ENCODE assay signal across 1 cellular context in the genomic region with DNA sequence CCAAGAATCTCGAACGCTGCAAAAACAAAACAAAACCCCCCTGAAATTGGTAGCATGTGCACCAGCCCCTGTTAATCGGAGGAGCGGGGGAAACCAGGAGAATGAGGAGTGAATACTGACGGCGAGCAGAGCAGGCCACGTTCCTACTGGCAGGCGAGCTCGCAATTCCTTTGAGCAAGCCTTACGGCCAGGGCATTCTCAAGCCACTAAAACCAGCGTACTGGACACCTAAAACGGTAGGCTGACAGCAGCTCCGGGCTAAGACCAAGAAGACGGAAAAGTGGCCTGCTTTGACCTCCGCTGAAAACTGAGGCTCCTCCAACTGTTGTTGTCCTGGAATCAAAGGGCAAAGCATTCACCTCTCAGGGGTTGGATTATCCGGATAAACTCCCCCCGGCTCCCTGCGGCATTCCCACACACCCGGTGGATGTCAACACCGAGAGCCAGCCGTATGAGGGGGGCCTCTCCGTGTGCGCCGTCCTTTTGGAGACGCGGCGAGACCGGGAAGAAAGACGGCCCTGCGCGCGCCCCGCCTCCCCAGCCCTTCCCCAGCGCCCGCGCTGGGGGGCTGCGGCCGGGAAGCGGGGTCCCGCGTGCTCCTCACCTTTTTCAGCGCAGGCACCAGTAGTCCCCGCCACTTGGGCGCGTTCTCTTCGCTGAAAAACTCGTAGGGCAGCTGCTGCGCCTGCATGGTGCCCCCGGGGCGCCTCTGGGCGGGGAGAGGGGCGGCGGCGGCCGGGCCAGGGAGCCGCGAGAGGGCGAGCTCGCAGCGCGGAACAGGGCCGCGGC.
TF ChIP-seq lines count a peak whose summit lies in the region.

No MANE protein-coding gene starts in this region.

TF ChIP-seq in HepG2, 621 proteins besides CTCF, POLR2A, EP300 and RAD21 (continued from another document and continues in another):
- TF ChIP-seq NPAS2 (CRISPR knock-in tag; IDR thresholded peaks at IDR 0.05; ENCODE audit: borderline replicate concordance) (no peak), ZBTB20 (CRISPR knock-in tag; IDR thresholded peaks at IDR 0.05; ENCODE audit: borderline replicate concordance, low read depth) (no peak), SCMH1 (CRISPR knock-in tag; IDR thresholded peaks at IDR 0.05; ENCODE audit: borderline replicate concordance) (no peak), YEATS2 (CRISPR knock-in tag; IDR thresholded peaks at IDR 0.05; ENCODE audit: borderline replicate concordance) (no peak), HOXA9 (CRISPR knock-in tag; IDR thresholded peaks at IDR 0.05; ENCODE audit: borderline replicate concordance) (peak; percentile 35; the same call in 1 of the 2 replicates), CAMTA2 (CRISPR knock-in tag; IDR thresholded peaks at IDR 0.05; ENCODE audit: borderline replicate concordance) (no peak), MYNN (CRISPR knock-in tag; IDR thresholded peaks at IDR 0.05; ENCODE audit: low read depth) (no peak), PHF20 (CRISPR knock-in tag; IDR thresholded peaks at IDR 0.05) (no peak), ZNF850 (CRISPR knock-in tag; conservative IDR thresholded peaks at IDR 0.05) (no peak), CC2D1A (CRISPR knock-in tag; IDR thresholded peaks at IDR 0.05) (no peak), ZNF878 (CRISPR knock-in tag; IDR thresholded peaks at IDR 0.05) (peak; percentile 48; the same call in 1 of the 2 replicates), SIX1 (CRISPR knock-in tag; IDR thresholded peaks at IDR 0.05; ENCODE audit: borderline replicate concordance) (no peak), ZFP36L2 (CRISPR knock-in tag; IDR thresholded peaks at IDR 0.05) (no peak), PRMT3 (CRISPR knock-in tag; IDR thresholded peaks at IDR 0.05; ENCODE audit: borderline replicate concordance, low read depth) (no peak; the same call in 1 of the 2 replicates), SIX4 (CRISPR knock-in tag; IDR thresholded peaks at IDR 0.05) (no peak), ZNF605 (CRISPR knock-in tag; IDR thresholded peaks at IDR 0.05) (peak; percentile 74; the same call in 1 of the 2 replicates), TSC22D2 (CRISPR knock-in tag; IDR thresholded peaks at IDR 0.05; ENCODE audit: borderline replicate concordance) (no peak), ZNF614 (CRISPR knock-in tag; IDR thresholded peaks at IDR 0.05; ENCODE audit: borderline replicate concordance) (no peak), ZFP36L1 (CRISPR knock-in tag; IDR thresholded peaks at IDR 0.05) (no peak), SIN3B (IDR thresholded peaks at IDR 0.05; ENCODE audit: low read length) (no peak), SYNCRIP (IDR thresholded peaks at IDR 0.05; ENCODE audit: insufficient read depth, low read depth, low read length) (no peak), ZNF282 (IDR thresholded peaks at IDR 0.05; ENCODE audit: partially characterized antibody) (no peak), ZBTB7A (CRISPR knock-in tag; IDR thresholded peaks at IDR 0.05) (no peak), ZNF350 (CRISPR knock-in tag; IDR thresholded peaks at IDR 0.05; ENCODE audit: borderline replicate concordance, low read depth) (no peak), ZSCAN12 (CRISPR knock-in tag; IDR thresholded peaks at IDR 0.05) (0 out of 2 replicates have a peak, but pooled peaks have one; percentile 16), ZFP82 (CRISPR knock-in tag; IDR thresholded peaks at IDR 0.05; ENCODE audit: borderline replicate concordance) (0 out of 2 replicates have a peak, but pooled peaks have one; percentile 7), ZNF343 (CRISPR knock-in tag; IDR thresholded peaks at IDR 0.05) (peak; percentile 28; the same call in 1 of the 2 replicates), SAP130 (CRISPR knock-in tag; IDR thresholded peaks at IDR 0.05; ENCODE audit: low read depth) (peak; percentile 38; the same call in 1 of the 2 replicates), MED1 (CRISPR knock-in tag; IDR thresholded peaks at IDR 0.05) (no peak), ZNF44 (CRISPR knock-in tag; IDR thresholded peaks at IDR 0.05) (peak; percentile 77; the same call in 1 of the 2 replicates), SAFB2 (CRISPR knock-in tag; IDR thresholded peaks at IDR 0.05; ENCODE audit: borderline replicate concordance, low read depth) (peak; percentile 79; the same call in 1 of the 2 replicates), PAF1 (CRISPR knock-in tag; IDR thresholded peaks at IDR 0.05) (no peak), GPN1 (CRISPR knock-in tag; IDR thresholded peaks at IDR 0.05; ENCODE audit: borderline replicate concordance) (no peak), ARHGAP35 (CRISPR knock-in tag; IDR thresholded peaks at IDR 0.05; ENCODE audit: borderline replicate concordance) (no peak), ZNF772 (CRISPR knock-in tag; IDR thresholded peaks at IDR 0.05) (no peak), ZNF572 (CRISPR knock-in tag; IDR thresholded peaks at IDR 0.05) (peak; percentile 90), FOXO1 (CRISPR knock-in tag; IDR thresholded peaks at IDR 0.05) (peak; percentile 21; the same call in 1 of the 2 replicates), ZSCAN21 (CRISPR knock-in tag; IDR thresholded peaks at IDR 0.05; ENCODE audit: borderline replicate concordance) (0 out of 2 replicates have a peak, but pooled peaks have one; percentile 55), MEIS2 (CRISPR knock-in tag; IDR thresholded peaks at IDR 0.05) (peak; percentile 18; the same call in 1 of the 2 replicates), ZNF792 (CRISPR knock-in tag; IDR thresholded peaks at IDR 0.05) (no peak), ONECUT2 (CRISPR knock-in tag; IDR thresholded peaks at IDR 0.05) (no peak), ZZZ3 (CRISPR knock-in tag; IDR thresholded peaks at IDR 0.05; ENCODE audit: borderline replicate concordance) (0 out of 2 replicates have a peak, but pooled peaks have one; percentile 14), ZNF34 (CRISPR knock-in tag; IDR thresholded peaks at IDR 0.05; ENCODE audit: borderline replicate concordance) (no peak), ZNF251 (CRISPR knock-in tag; IDR thresholded peaks at IDR 0.05) (no peak)
- TF ChIP-seq, protein P1, sequence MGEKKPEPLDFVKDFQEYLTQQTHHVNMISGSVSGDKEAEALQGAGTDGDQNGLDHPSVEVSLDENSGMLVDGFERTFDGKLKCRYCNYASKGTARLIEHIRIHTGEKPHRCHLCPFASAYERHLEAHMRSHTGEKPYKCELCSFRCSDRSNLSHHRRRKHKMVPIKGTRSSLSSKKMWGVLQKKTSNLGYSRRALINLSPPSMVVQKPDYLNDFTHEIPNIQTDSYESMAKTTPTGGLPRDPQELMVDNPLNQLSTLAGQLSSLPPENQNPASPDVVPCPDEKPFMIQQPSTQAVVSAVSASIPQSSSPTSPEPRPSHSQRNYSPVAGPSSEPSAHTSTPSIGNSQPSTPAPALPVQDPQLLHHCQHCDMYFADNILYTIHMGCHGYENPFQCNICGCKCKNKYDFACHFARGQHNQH (CRISPR knock-in tag; IDR thresholded peaks at IDR 0.05), result no peak
- TF ChIP-seq, protein P2, sequence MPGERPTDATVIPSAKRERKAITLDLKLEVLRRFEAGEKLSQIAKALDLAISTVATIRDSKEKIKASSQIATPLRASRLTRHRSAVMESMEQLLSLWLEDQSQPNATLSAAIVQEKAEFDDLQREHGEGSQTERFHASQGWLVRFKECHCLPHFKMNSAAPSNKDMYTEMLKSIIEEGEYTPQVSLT (CRISPR knock-in tag; IDR thresholded peaks at IDR 0.05; ENCODE audit: borderline replicate concordance, low read depth), result no peak
- TF ChIP-seq, protein P3, sequence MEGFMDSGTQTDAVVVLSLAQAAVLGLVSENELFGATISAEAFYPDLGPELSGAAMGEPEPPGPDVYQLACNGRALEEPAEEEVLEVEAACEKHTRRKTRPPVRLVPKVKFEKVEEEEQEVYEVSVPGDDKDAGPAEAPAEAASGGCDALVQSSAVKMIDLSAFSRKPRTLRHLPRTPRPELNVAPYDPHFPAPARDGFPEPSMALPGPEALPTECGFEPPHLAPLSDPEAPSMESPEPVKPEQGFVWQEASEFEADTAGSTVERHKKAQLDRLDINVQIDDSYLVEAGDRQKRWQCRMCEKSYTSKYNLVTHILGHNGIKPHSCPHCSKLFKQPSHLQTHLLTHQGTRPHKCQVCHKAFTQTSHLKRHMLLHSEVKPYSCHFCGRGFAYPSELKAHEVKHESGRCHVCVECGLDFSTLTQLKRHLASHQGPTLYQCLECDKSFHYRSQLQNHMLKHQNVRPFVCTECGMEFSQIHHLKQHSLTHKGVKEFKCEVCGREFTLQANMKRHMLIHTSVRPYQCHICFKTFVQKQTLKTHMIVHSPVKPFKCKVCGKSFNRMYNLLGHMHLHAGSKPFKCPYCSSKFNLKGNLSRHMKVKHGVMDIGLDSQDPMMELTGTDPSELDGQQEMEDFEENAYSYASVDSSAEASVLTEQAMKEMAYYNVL (CRISPR knock-in tag; IDR thresholded peaks at IDR 0.05; ENCODE audit: borderline replicate concordance), result no peak
- TF ChIP-seq, protein P4, sequence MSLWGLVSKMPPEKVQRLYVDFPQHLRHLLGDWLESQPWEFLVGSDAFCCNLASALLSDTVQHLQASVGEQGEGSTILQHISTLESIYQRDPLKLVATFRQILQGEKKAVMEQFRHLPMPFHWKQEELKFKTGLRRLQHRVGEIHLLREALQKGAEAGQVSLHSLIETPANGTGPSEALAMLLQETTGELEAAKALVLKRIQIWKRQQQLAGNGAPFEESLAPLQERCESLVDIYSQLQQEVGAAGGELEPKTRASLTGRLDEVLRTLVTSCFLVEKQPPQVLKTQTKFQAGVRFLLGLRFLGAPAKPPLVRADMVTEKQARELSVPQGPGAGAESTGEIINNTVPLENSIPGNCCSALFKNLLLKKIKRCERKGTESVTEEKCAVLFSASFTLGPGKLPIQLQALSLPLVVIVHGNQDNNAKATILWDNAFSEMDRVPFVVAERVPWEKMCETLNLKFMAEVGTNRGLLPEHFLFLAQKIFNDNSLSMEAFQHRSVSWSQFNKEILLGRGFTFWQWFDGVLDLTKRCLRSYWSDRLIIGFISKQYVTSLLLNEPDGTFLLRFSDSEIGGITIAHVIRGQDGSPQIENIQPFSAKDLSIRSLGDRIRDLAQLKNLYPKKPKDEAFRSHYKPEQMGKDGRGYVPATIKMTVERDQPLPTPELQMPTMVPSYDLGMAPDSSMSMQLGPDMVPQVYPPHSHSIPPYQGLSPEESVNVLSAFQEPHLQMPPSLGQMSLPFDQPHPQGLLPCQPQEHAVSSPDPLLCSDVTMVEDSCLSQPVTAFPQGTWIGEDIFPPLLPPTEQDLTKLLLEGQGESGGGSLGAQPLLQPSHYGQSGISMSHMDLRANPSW (CRISPR knock-in tag; IDR thresholded peaks at IDR 0.05; ENCODE audit: borderline replicate concordance), result no peak
- TF ChIP-seq, protein P5, sequence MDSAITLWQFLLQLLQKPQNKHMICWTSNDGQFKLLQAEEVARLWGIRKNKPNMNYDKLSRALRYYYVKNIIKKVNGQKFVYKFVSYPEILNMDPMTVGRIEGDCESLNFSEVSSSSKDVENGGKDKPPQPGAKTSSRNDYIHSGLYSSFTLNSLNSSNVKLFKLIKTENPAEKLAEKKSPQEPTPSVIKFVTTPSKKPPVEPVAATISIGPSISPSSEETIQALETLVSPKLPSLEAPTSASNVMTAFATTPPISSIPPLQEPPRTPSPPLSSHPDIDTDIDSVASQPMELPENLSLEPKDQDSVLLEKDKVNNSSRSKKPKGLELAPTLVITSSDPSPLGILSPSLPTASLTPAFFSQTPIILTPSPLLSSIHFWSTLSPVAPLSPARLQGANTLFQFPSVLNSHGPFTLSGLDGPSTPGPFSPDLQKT (CRISPR knock-in tag; IDR thresholded peaks at IDR 0.05; ENCODE audit: borderline replicate concordance), result no peak
- TF ChIP-seq, protein P6, sequence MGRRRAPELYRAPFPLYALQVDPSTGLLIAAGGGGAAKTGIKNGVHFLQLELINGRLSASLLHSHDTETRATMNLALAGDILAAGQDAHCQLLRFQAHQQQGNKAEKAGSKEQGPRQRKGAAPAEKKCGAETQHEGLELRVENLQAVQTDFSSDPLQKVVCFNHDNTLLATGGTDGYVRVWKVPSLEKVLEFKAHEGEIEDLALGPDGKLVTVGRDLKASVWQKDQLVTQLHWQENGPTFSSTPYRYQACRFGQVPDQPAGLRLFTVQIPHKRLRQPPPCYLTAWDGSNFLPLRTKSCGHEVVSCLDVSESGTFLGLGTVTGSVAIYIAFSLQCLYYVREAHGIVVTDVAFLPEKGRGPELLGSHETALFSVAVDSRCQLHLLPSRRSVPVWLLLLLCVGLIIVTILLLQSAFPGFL (CRISPR knock-in tag; IDR thresholded peaks at IDR 0.05), result no peak
- TF ChIP-seq, protein P7, sequence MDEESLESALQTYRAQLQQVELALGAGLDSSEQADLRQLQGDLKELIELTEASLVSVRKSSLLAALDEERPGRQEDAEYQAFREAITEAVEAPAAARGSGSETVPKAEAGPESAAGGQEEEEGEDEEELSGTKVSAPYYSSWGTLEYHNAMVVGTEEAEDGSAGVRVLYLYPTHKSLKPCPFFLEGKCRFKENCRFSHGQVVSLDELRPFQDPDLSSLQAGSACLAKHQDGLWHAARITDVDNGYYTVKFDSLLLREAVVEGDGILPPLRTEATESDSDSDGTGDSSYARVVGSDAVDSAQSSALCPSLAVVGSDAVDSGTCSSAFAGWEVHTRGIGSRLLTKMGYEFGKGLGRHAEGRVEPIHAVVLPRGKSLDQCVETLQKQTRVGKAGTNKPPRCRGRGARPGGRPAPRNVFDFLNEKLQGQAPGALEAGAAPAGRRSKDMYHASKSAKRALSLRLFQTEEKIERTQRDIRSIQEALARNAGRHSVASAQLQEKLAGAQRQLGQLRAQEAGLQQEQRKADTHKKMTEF (CRISPR knock-in tag; IDR thresholded peaks at IDR 0.05), result peak; percentile 11; the same call in 1 of the 2 replicates
- TF ChIP-seq, protein P8, sequence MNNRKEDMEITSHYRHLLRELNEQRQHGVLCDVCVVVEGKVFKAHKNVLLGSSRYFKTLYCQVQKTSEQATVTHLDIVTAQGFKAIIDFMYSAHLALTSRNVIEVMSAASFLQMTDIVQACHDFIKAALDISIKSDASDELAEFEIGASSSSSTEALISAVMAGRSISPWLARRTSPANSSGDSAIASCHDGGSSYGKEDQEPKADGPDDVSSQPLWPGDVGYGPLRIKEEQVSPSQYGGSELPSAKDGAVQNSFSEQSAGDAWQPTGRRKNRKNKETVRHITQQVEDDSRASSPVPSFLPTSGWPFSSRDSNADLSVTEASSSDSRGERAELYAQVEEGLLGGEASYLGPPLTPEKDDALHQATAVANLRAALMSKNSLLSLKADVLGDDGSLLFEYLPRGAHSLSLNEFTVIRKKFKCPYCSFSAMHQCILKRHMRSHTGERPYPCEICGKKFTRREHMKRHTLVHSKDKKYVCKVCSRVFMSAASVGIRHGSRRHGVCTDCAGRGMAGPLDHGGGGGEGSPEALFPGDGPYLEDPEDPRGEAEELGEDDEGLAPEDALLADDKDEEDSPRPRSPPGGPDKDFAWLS (CRISPR knock-in tag; IDR thresholded peaks at IDR 0.05; ENCODE audit: borderline replicate concordance), result no peak
